In genomic region chr14:104678346-104678745, GRCh38 we compare ENCODE assay signal across 8 cellular contexts. TPM values are rescaled to one million over a fixed set of nuclear protein-coding genes. Genes with fewer than 3 reads are reported as not detected.
DNase-seq lines count a peak whose midpoint lies in the region; ATAC-seq lines count a peak whose summit lies in the region.

No MANE protein-coding gene starts in this region.

- peak overlapping the region; percentile 75 for H3K4me3 Mint-ChIP-seq in activated T-helper 17 cell treated with anti-CD3 and anti-CD28 coated beads, Interleukin-2, amount 50 U/mL, for 72 hours
- H3K4me3 Mint-ChIP-seq in stimulated activated naive CD8-positive, alpha-beta T cell treated with anti-CD3 and anti-CD28 coated beads, Interleukin-15, Interleukin-2, amounts not matched to agents 100 ng/mL and 50 ng/mL, for 24 hours, result peak overlapping the region; percentile 69

- DNase-seq in EH (ENCODE audit: low read depth), result peak; percentile 50
- DNase-seq in hepatic stellate cell (ENCODE audit: low spot score), result peak; percentile 68
- no peak for DNase-seq in putamen (ENCODE audit: low spot score)
- DNase-seq in CD1c-positive myeloid dendritic cell (ENCODE audit: extremely low spot score), result no peak
- no peak for DNase-seq in RPMI8226

- peak overlapping the region; percentile 73 for H3K27ac Mint-ChIP-seq in activated T-helper 17 cell treated with anti-CD3 and anti-CD28 coated beads, Interleukin-2, amount 50 U/mL, for 72 hours
- peak overlapping the region; percentile 85 for H3K27ac Mint-ChIP-seq in stimulated activated naive CD8-positive, alpha-beta T cell treated with anti-CD3 and anti-CD28 coated beads, Interleukin-15, Interleukin-2, amounts not matched to agents 100 ng/mL and 50 ng/mL, for 24 hours

- H3K36me3 Mint-ChIP-seq in activated T-helper 17 cell treated with anti-CD3 and anti-CD28 coated beads, Interleukin-2, amount 50 U/mL, for 72 hours (ENCODE audit: low read depth), result no peaks in the 10 kb centered on the region
- H3K36me3 Mint-ChIP-seq in stimulated activated naive CD8-positive, alpha-beta T cell treated with anti-CD3 and anti-CD28 coated beads, Interleukin-15, Interleukin-2, amounts not matched to agents 100 ng/mL and 50 ng/mL, for 24 hours (ENCODE audit: low read depth), result no peaks in the 10 kb centered on the region

- H3K9me3 Mint-ChIP-seq in activated T-helper 17 cell treated with anti-CD3 and anti-CD28 coated beads, Interleukin-2, amount 50 U/mL, for 72 hours, result no peaks in the 10 kb centered on the region
- H3K9me3 Mint-ChIP-seq in stimulated activated naive CD8-positive, alpha-beta T cell treated with anti-CD3 and anti-CD28 coated beads, Interleukin-15, Interleukin-2, amounts not matched to agents 100 ng/mL and 50 ng/mL, for 24 hours, result no peaks in the 10 kb centered on the region

- H3K4me1 Mint-ChIP-seq in activated T-helper 17 cell treated with anti-CD3 and anti-CD28 coated beads, Interleukin-2, amount 50 U/mL, for 72 hours, result no peaks in the 10 kb centered on the region
- peaks cover 34% of the 10 kb centered on the region for H3K4me1 Mint-ChIP-seq in stimulated activated naive CD8-positive, alpha-beta T cell treated with anti-CD3 and anti-CD28 coated beads, Interleukin-15, Interleukin-2, amounts not matched to agents 100 ng/mL and 50 ng/mL, for 24 hours (ENCODE audit: low read depth)

- no peaks in the 10 kb centered on the region for H3K27me3 Mint-ChIP-seq in activated T-helper 17 cell treated with anti-CD3 and anti-CD28 coated beads, Interleukin-2, amount 50 U/mL, for 72 hours
- no peaks in the 10 kb centered on the region for H3K27me3 Mint-ChIP-seq in stimulated activated naive CD8-positive, alpha-beta T cell treated with anti-CD3 and anti-CD28 coated beads, Interleukin-15, Interleukin-2, amounts not matched to agents 100 ng/mL and 50 ng/mL, for 24 hours

- ATAC-seq in HG03342 (IDR thresholded peaks at IDR 0.05; ENCODE audit: unreplicated experiment), result peak; percentile 15
- no peak for ATAC-seq in activated T-helper 17 cell treated with anti-CD3 and anti-CD28 coated beads, Interleukin-2, amount 50 U/mL, for 72 hours (replicated peaks)

RNA-seq across cellular contexts. Expression of gene INF2, which starts 11.1 kb away (rescaled TPM):
- 10 to 100 TPM; 61.9 to 87.8 TPM for total RNA-seq in activated T-helper 17 cell treated with anti-CD3 and anti-CD28 coated beads, Interleukin-2, amount 50 U/mL, for 72 hours

RNA-seq across cellular contexts. Expression of gene ADSS1, which starts 45.7 kb away (rescaled TPM):
- 1 to 10 TPM in 1 of 2 donors, under 1 TPM in 1; 0.91 to 2.4 TPM for total RNA-seq in activated T-helper 17 cell treated with anti-CD3 and anti-CD28 coated beads, Interleukin-2, amount 50 U/mL, for 72 hours

Comparison
In these comparisons a context has a peak if more than half of its experiments do, and no peak if none do; other contexts are left out.
1. DNase-seq: peak in EH (single experiment) and hepatic stellate cell (single experiment); none in putamen (single experiment), CD1c-positive myeloid dendritic cell (single experiment) and RPMI8226 (single experiment).